In the genomic region with DNA sequence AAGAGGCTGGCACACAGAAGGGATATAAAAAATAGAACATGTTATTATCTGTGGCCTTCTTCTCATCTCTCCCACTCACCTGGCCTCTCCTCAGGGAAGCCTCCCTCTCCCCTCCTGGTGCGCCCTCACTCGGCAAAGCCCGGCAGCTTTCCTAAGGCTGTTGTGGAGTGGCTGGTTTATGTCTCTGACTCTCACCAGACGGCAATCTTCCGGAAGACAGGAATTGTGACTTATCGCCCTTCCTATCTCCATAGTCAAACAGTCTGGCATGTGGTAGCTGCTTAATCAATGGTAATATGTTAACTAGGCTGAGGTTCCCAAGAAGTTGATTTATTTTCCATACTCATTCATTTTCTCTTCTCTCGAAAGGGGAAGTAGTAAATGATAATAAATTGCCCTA, we compare ENCODE assay signal across 2 cellular contexts.
TF ChIP-seq lines count a peak whose summit lies in the region.

No MANE protein-coding gene starts in this region.

TF ChIP-seq in PFSK-1, 5 proteins besides CTCF, POLR2A, EP300 and RAD21 (continued from another document):
- TF ChIP-seq REST (IDR thresholded peaks at IDR 0.05; ENCODE audit: insufficient read depth in 1 of 2, low read depth in 2 of 2, low read length in 2 of 2) (no peak), POLR2AphosphoS5 (IDR thresholded peaks at IDR 0.05; ENCODE audit: low read depth, low read length) (no peak), FOXP2 (optimal IDR thresholded peaks at IDR 0.05; ENCODE audit: borderline replicate concordance, extremely low read depth, extremely low read length, insufficient read depth) (peak; percentile 45), SIN3A (IDR thresholded peaks at IDR 0.05; ENCODE audit: borderline replicate concordance, insufficient read depth, low read length) (no peak)

TF ChIP-seq in K562, 482 proteins besides CTCF, POLR2A, EP300 and RAD21 (continued from another document):
- TF ChIP-seq, protein P1, sequence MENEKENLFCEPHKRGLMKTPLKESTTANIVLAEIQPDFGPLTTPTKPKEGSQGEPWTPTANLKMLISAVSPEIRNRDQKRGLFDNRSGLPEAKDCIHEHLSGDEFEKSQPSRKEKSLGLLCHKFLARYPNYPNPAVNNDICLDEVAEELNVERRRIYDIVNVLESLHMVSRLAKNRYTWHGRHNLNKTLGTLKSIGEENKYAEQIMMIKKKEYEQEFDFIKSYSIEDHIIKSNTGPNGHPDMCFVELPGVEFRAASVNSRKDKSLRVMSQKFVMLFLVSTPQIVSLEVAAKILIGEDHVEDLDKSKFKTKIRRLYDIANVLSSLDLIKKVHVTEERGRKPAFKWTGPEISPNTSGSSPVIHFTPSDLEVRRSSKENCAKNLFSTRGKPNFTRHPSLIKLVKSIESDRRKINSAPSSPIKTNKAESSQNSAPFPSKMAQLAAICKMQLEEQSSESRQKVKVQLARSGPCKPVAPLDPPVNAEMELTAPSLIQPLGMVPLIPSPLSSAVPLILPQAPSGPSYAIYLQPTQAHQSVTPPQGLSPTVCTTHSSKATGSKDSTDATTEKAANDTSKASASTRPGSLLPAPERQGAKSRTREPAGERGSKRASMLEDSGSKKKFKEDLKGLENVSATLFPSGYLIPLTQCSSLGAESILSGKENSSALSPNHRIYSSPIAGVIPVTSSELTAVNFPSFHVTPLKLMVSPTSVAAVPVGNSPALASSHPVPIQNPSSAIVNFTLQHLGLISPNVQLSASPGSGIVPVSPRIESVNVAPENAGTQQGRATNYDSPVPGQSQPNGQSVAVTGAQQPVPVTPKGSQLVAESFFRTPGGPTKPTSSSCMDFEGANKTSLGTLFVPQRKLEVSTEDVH (IDR thresholded peaks at IDR 0.05; ENCODE audit: low read depth, partially characterized antibody), result no peak
- no peak for TF ChIP-seq ZNF41 (CRISPR knock-in tag; conservative IDR thresholded peaks at IDR 0.05)
- no peak for TF ChIP-seq TEAD4 (IDR thresholded peaks at IDR 0.05; ENCODE audit: low read length)
- no peak for TF ChIP-seq TEAD4 (CRISPR knock-in tag; IDR thresholded peaks at IDR 0.05; ENCODE audit: borderline replicate concordance)
- TF ChIP-seq, protein P2, sequence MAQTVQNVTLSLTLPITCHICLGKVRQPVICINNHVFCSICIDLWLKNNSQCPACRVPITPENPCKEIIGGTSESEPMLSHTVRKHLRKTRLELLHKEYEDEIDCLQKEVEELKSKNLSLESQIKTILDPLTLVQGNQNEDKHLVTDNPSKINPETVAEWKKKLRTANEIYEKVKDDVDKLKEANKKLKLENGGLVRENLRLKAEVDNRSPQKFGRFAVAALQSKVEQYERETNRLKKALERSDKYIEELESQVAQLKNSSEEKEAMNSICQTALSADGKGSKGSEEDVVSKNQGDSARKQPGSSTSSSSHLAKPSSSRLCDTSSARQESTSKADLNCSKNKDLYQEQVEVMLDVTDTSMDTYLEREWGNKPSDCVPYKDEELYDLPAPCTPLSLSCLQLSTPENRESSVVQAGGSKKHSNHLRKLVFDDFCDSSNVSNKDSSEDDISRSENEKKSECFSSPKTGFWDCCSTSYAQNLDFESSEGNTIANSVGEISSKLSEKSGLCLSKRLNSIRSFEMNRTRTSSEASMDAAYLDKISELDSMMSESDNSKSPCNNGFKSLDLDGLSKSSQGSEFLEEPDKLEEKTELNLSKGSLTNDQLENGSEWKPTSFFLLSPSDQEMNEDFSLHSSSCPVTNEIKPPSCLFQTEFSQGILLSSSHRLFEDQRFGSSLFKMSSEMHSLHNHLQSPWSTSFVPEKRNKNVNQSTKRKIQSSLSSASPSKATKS (CRISPR knock-in tag; IDR thresholded peaks at IDR 0.05), result no peak
TF ChIP-seq in K562: peak in this region for 0.
